In the genomic region with DNA sequence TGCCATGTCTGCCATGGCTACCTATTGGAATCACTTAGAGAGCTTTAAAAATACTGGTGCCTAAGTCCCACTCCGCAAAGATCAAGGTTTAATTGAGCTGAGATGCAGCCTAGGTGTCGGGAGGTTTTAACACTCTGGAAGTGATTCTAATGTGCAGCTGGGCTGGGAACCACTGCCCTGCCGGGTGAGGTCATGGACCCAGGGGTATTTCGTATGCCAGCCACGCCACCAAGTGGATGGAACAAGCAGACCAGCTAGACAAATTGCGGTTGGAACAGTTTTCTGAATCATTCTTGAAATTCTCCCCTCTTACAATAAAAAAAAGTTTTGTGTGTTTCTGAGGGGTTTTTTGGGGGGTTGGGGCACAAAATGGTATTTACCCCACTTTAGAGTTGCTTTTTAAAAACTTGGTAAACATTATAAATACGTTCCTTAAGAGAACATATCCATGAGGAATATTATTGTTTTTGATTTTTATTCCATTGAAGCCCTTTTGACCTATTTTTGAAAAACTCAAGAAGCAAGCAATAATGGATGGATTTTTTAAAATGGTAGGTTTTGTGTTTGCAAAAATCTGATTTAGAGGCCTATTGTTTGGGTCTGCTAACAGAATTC, we compare ENCODE assay signal across 8 cellular contexts.
A peak's percentile ranks its signal among the peaks of the same experiment; 100 is the strongest.
DNase-seq lines count a peak whose midpoint lies in the region; ATAC-seq, FAIRE-seq and TF ChIP-seq lines count a peak whose summit lies in the region.

No MANE protein-coding gene starts in this region.

- H3K9me3 Mint-ChIP-seq in activated CD8-positive, alpha-beta T cell treated with anti-CD3 and anti-CD28 coated beads for 36 hours: no peaks in the 10 kb centered on the region
- no peaks in the 10 kb centered on the region for H3K9me3 Mint-ChIP-seq in neural crest cell

- H3K9me3 ChIP-seq in upper lobe of left lung: no peaks in the 10 kb centered on the region

- no peak for TF ChIP-seq POLR2A in upper lobe of left lung (IDR thresholded peaks at IDR 0.05)

- H3K4me1 ChIP-seq in upper lobe of left lung: peaks cover 0 to 12% (median 2%) of the 10 kb centered on the region in 4 donors

- no peaks in the 10 kb centered on the region for H3K36me3 ChIP-seq in upper lobe of left lung

- peaks cover 3% of the 10 kb centered on the region for H3K27me3 Mint-ChIP-seq in activated CD8-positive, alpha-beta T cell treated with anti-CD3 and anti-CD28 coated beads for 36 hours
- peaks cover 15% of the 10 kb centered on the region for H3K27me3 Mint-ChIP-seq in neural crest cell (ENCODE audit: low read depth)

- H3K27ac ChIP-seq in upper lobe of left lung: no peak overlapping the region

- ATAC-seq in HG03342 (IDR thresholded peaks at IDR 0.05; ENCODE audit: unreplicated experiment): peak; percentile 82
- peak; percentile 91 for ATAC-seq in activated CD8-positive, alpha-beta T cell treated with anti-CD3 and anti-CD28 coated beads for 36 hours
- ATAC-seq in upper lobe of left lung (ENCODE audit: low FRiP score in 2 of 2): peak; percentile 67 to 93

- intact Hi-C loops in activated CD8-positive, alpha-beta T cell treated with anti-CD3 and anti-CD28 coated beads for 36 hours (cut with micrococcal nuclease): loop anchor here (1.0 to 5.0 kb wide), 3 partner anchors 38 to 712 kb away; a partner anchor contains a TSS

- peak; percentile 71 for TF ChIP-seq CTCF in activated CD8-positive, alpha-beta T cell treated with anti-CD3 and anti-CD28 coated beads for 36 hours (IDR thresholded peaks at IDR 0.05)
- peak; percentile 80 for TF ChIP-seq CTCF in neural crest cell (conservative IDR thresholded peaks at IDR 0.05)
- peak in 5 of 6 experiments; percentile 37 to 54 (median 40) for TF ChIP-seq CTCF in upper lobe of left lung (IDR thresholded peaks at IDR 0.05)

- H3K4me1 Mint-ChIP-seq in activated CD8-positive, alpha-beta T cell treated with anti-CD3 and anti-CD28 coated beads for 36 hours (ENCODE audit: low read depth): peaks cover 21% of the 10 kb centered on the region
- H3K4me1 Mint-ChIP-seq in neural crest cell: peaks cover 7% of the 10 kb centered on the region

- WGBS in upper lobe of left lung, 2 donors: 4 to 6% methylated on average over 6 to 7 of the region's 7 CpGs

- FAIRE-seq in GM19239 (lab: Jason Lieb, UNC): peak; percentile 99

- no peak overlapping the region for H3K4me3 ChIP-seq in upper lobe of left lung

- POLR2A ChIA-PET in activated CD8-positive, alpha-beta T cell treated with anti-CD3 and anti-CD28 coated beads for 36 hours (lab: Charles Lee): no interaction called here

- H3K4me3 Mint-ChIP-seq in activated CD8-positive, alpha-beta T cell treated with anti-CD3 and anti-CD28 coated beads for 36 hours: no peak overlapping the region
- H3K4me3 Mint-ChIP-seq in neural crest cell: no peak overlapping the region

- H3K36me3 Mint-ChIP-seq in activated CD8-positive, alpha-beta T cell treated with anti-CD3 and anti-CD28 coated beads for 36 hours (ENCODE audit: low read depth): no peaks in the 10 kb centered on the region
- no peaks in the 10 kb centered on the region for H3K36me3 Mint-ChIP-seq in neural crest cell (ENCODE audit: low read depth)

- CTCF ChIA-PET in activated CD8-positive, alpha-beta T cell treated with anti-CD3 and anti-CD28 coated beads for 36 hours (lab: Charles Lee): interaction anchor here (0.8 to 3.6 kb wide), 10 partner anchors 9 to 713 kb away, joined by 3 to 53 read pairs (median 4); a partner anchor contains a TSS

- H3K27me3 ChIP-seq in upper lobe of left lung: no peaks in the 10 kb centered on the region

- H3K27ac Mint-ChIP-seq in activated CD8-positive, alpha-beta T cell treated with anti-CD3 and anti-CD28 coated beads for 36 hours: peak overlapping the region; percentile 43
- H3K27ac Mint-ChIP-seq in neural crest cell (ENCODE audit: unreplicated experiment): no peak overlapping the region

- DNase-seq in COLO668 (lab: John Stamatoyannopoulos, UW; ENCODE audit: unreplicated experiment) (peak; percentile 57), GM19239 (ENCODE audit: insufficient read length, low spot score) (peak; percentile 57), NCI-H526 treated with DMSO at 0.1 percent for 48 hours (lab: John Stamatoyannopoulos, UW) (peak; percentile 38), fibroblast of gingiva (ENCODE audit: low read depth) (peak; percentile 48), neural crest cell (ENCODE audit: low read depth, low spot score) (peak; percentile 40), upper lobe of left lung (peak in 1 of 2 donors; percentile 84)
- peak; percentile 86 for DNase-seq in activated CD8-positive, alpha-beta T cell treated with anti-CD3 and anti-CD28 coated beads for 36 hours

- no peak for TF ChIP-seq EP300 in upper lobe of left lung (IDR thresholded peaks at IDR 0.05)
